In the genomic region with DNA sequence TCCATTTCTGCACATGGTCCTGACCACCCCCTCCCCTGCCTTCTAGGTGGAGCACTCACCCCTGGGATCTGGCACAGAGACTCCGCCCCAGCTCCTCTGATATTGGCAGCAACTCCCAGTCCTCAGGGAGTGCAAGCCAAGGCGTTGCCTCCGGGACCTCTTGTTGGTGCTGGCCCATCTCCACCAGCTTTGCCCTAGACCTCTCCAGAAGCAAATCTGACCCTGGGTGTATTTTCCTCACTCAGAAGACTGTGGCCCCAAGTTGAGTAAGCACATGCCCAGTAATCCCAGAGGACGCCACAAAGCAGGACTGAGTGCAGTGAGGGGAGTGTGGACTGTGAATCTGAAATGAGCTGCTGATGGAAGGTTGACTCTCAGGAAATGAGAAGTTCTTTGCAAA, we compare ENCODE assay signal across 16 cellular contexts.
DNase-seq lines count a peak whose midpoint lies in the region; ATAC-seq and TF ChIP-seq lines count a peak whose summit lies in the region.
"Had no signal": no experiment of that assay in that cellular context is flagged by ENCODE, and none has a peak within 500 bp of the region (broad histone marks: within the 10 kb centered on the region; RNA-seq: fewer than 3 reads in every experiment).

No MANE protein-coding gene starts in this region.

- H3K23ac ChIP-seq in neuronal stem cell (ENCODE audit: low read depth, low read length, poor library complexity) = no peak overlapping the region

- ATAC-seq in right cardiac atrium = peak; percentile 62 to 73
- ATAC-seq in stimulated activated naive B cell treated with anti-CD40 and anti-IgM and Interleukin-4, amounts not matched to agents 10 μg/mL and 1 μg/mL and 100 μg/mL, for 72 hours (replicated peaks) = no peak

- intact Hi-C loops in right cardiac atrium (cut with DNase I) (no loop called here), cardiac septum (cut with DNase I) (loop anchor here (5.0 kb wide), 1 partner anchor 36 kb away; no protein-coding TSS in a partner anchor), ascending aorta (cut with DNase I) (no loop called here), uterus (cut with DNase I; ENCODE audit: low total_unique reads) (no loop called here)

- H2BK15ac ChIP-seq in neuronal stem cell (ENCODE audit: low read length) = no peak overlapping the region

- 60% methylated on average over 4 of the region's 4 CpGs for WGBS in right cardiac atrium
- no CpG with 5 or more reads among the region's 4 CpGs for WGBS in neuronal stem cell (ENCODE audit: extremely low coverage in 2 of 2, insufficient read length in 2 of 2, insufficient replicate concordance in 1 of 2), 2 donors

- H3K4me3 Mint-ChIP-seq in stimulated activated naive B cell treated with anti-CD40 and anti-IgM and Interleukin-4, amounts not matched to agents 10 μg/mL and 1 μg/mL and 100 μg/mL, for 72 hours = no peak overlapping the region
- H3K4me3 Mint-ChIP-seq: H9 had no signal

- H3K14ac ChIP-seq in neuronal stem cell (ENCODE audit: low read length) = peak overlapping the region; percentile 26

- H3K36me3 Mint-ChIP-seq in stimulated activated naive B cell treated with anti-CD40 and anti-IgM and Interleukin-4, amounts not matched to agents 10 μg/mL and 1 μg/mL and 100 μg/mL, for 72 hours = no peaks in the 10 kb centered on the region

- no peak overlapping the region for H3K9ac ChIP-seq in neuronal stem cell (ENCODE audit: low read depth, low read length, poor library complexity)

- H2AK5ac ChIP-seq in neuronal stem cell (ENCODE audit: low read depth, low read length) = no peak overlapping the region

- no peak overlapping the region for H2BK12ac ChIP-seq in neuronal stem cell (ENCODE audit: low read length)

- H3K27ac ChIP-seq in right cardiac atrium (ENCODE audit: low read length) (no peak overlapping the region), ascending aorta (peak overlapping the region; percentile 47 to 51), neuronal stem cell (replicated peaks; ENCODE audit: low read length) (no peak overlapping the region), uterus (no peak overlapping the region)
- H3K27ac ChIP-seq: C4-2B, HL-60 had no signal

- H3K9me3 Mint-ChIP-seq in stimulated activated naive B cell treated with anti-CD40 and anti-IgM and Interleukin-4, amounts not matched to agents 10 μg/mL and 1 μg/mL and 100 μg/mL, for 72 hours = peaks cover 3% of the 10 kb centered on the region in 2 donors
- H3K9me3 Mint-ChIP-seq: H9 had no signal

- H2BK120ac ChIP-seq in neuronal stem cell (ENCODE audit: low read depth, low read length) = no peak overlapping the region

- no peak overlapping the region for H4K91ac ChIP-seq in neuronal stem cell (ENCODE audit: low read depth, low read length, poor library complexity)

- no peak overlapping the region for H4K8ac ChIP-seq in neuronal stem cell (ENCODE audit: low read depth, low read length)

- H3K79me1 ChIP-seq in neuronal stem cell (ENCODE audit: low read depth, low read length) = no peaks in the 10 kb centered on the region

- no peak overlapping the region for H2AFZ ChIP-seq in neuronal stem cell (ENCODE audit: low read length)

- no peak overlapping the region for H3K4me3 ChIP-seq in right cardiac atrium (ENCODE audit: low read length)
- H3K4me3 ChIP-seq in ascending aorta = no peak overlapping the region
- H3K4me3 ChIP-seq in neuronal stem cell (ENCODE audit: low read length in 2 of 2) = no peak overlapping the region
- H3K4me3 ChIP-seq in uterus = no peak overlapping the region

- H3K4me1 Mint-ChIP-seq in stimulated activated naive B cell treated with anti-CD40 and anti-IgM and Interleukin-4, amounts not matched to agents 10 μg/mL and 1 μg/mL and 100 μg/mL, for 72 hours = peaks cover 0 to 4% of the 10 kb centered on the region in 2 donors

- no peak overlapping the region for H3K4ac ChIP-seq in neuronal stem cell (ENCODE audit: low read length)

- H3K36me3 ChIP-seq in ascending aorta = no peaks in the 10 kb centered on the region
- no peaks in the 10 kb centered on the region for H3K36me3 ChIP-seq in neuronal stem cell (replicated peaks in 1 of 2; ENCODE audit: control insufficient read depth in 2 of 2, insufficient read depth in 2 of 2, low read length in 2 of 2)
- H3K36me3 ChIP-seq in uterus = no peaks in the 10 kb centered on the region

- no peak for TF ChIP-seq POLR2A in uterus (IDR thresholded peaks at IDR 0.05)

- no peak overlapping the region for H3K4me2 ChIP-seq in neuronal stem cell (ENCODE audit: insufficient read depth, low read length, poor library complexity, severe bottlenecking)

- H3K4me1 ChIP-seq in right cardiac atrium (ENCODE audit: control insufficient read depth, insufficient read depth, low read length) (peaks cover 4% of the 10 kb centered on the region), ascending aorta (peaks cover 9 to 26% of the 10 kb centered on the region in 2 donors), neuronal stem cell (ENCODE audit: control insufficient read depth in 2 of 2, insufficient read depth in 1 of 2, low read depth in 1 of 2, low read length in 2 of 2) (no peaks in the 10 kb centered on the region), uterus (no peaks in the 10 kb centered on the region)

- H3K9me3 ChIP-seq in right cardiac atrium (ENCODE audit: control insufficient read depth, low read length) (no peaks in the 10 kb centered on the region), ascending aorta (no peaks in the 10 kb centered on the region), neuronal stem cell (replicated peaks in 1 of 2; ENCODE audit: control insufficient read depth in 2 of 2, insufficient read depth in 1 of 2, low read depth in 1 of 2, low read length in 2 of 2) (no peaks in the 10 kb centered on the region), uterus (no peaks in the 10 kb centered on the region)

- no peak overlapping the region for H3K18ac ChIP-seq in neuronal stem cell (ENCODE audit: low read length)

- peaks cover 0 to 4% of the 10 kb centered on the region in 2 donors for H3K27me3 Mint-ChIP-seq in stimulated activated naive B cell treated with anti-CD40 and anti-IgM and Interleukin-4, amounts not matched to agents 10 μg/mL and 1 μg/mL and 100 μg/mL, for 72 hours

- TF ChIP-seq CTCF in ascending aorta (IDR thresholded peaks at IDR 0.05) (no peak), uterus (IDR thresholded peaks at IDR 0.05) (no peak)

- DNase-seq in right cardiac atrium (no peak), cardiac septum (ENCODE audit: low spot score) (no peak), ascending aorta (ENCODE audit: low spot score in 2 of 2) (no peak), neuronal stem cell (ENCODE audit: low spot score) (no peak), NCI-H226 (no peak), AML-193 (lab: John Stamatoyannopoulos, UW) (no peak), uterus (no peak)
- no peak for DNase-seq in stimulated activated naive B cell treated with anti-CD40 and anti-IgM and Interleukin-4, amounts not matched to agents 10 μg/mL and 1 μg/mL and 100 μg/mL, for 72 hours
- DNase-seq: DMS 273 treated with DMSO at 0.1 percent for 48 hours, H9, NCI-H1048, NCI-H1436 treated with DMSO at 0.1 percent for 48 hours, NCI-H2081 treated with DMSO at 0.1 percent for 48 hours, NCI-H524 had no signal

- H3K27me3 ChIP-seq in right cardiac atrium (ENCODE audit: control insufficient read depth, insufficient read depth) = no peaks in the 10 kb centered on the region
- H3K27me3 ChIP-seq in ascending aorta = no peaks in the 10 kb centered on the region
- H3K27me3 ChIP-seq in neuronal stem cell (ENCODE audit: control insufficient read depth in 3 of 3, insufficient read depth in 3 of 3, low read depth in 1 of 3, low read length in 3 of 3) = no peaks in the 10 kb centered on the region
- no peaks in the 10 kb centered on the region for H3K27me3 ChIP-seq in uterus

- no peak overlapping the region for H2BK5ac ChIP-seq in neuronal stem cell (ENCODE audit: low read length)

- H3K27ac Mint-ChIP-seq in stimulated activated naive B cell treated with anti-CD40 and anti-IgM and Interleukin-4, amounts not matched to agents 10 μg/mL and 1 μg/mL and 100 μg/mL, for 72 hours = no peak overlapping the region

Comparison
In these comparisons a context has a peak if more than half of its experiments do, and no peak if none do; other contexts are left out.
1. ATAC-seq: peak in right cardiac atrium (2 of 2); none in stimulated activated naive B cell treated with anti-CD40 and anti-IgM and Interleukin-4, amounts not matched to agents 10 μg/mL and 1 μg/mL and 100 μg/mL, for 72 hours (0 of 2).
2. H3K27ac ChIP-seq: peak in ascending aorta (2 of 2); none in right cardiac atrium (single experiment), neuronal stem cell (single experiment) and uterus (0 of 2).